In the genomic region with DNA sequence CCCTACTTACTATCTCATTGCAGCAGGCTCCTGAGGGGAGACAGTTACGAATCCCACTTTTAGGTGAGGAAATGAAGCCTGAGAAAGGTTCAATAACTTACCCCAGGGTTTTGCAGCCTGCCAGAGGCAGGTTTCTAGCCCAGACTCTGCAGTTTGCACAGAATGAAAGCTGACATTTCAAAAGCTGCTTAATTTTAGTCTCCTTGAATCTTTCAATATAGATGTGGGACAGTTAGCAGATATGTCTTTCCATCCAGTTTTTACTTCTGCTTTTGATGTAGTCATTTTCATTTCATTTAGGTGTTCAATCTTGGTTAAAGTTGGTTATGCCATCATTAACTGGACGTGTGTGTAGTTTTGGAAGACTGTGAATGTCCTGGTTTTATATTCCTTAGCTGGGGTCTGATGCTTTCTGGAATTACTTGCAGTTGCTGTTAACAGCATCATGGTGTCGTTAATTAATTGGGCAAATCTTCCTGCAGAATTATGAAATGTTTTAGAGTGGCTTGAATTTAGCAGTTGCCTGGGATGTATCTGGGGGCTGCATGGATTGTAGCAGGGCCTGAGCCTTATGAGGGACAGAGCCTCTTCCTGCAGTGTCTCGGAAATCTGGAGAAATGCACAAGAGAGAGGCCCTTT, we compare ENCODE assay signal across 16 cellular contexts.
DNase-seq lines count a peak whose midpoint lies in the region; ATAC-seq, FAIRE-seq and TF ChIP-seq lines count a peak whose summit lies in the region.
"Had no signal": no experiment of that assay in that cellular context is flagged by ENCODE, and none has a peak within 500 bp of the region (broad histone marks: within the 10 kb centered on the region; RNA-seq: fewer than 3 reads in every experiment).

No MANE protein-coding gene starts in this region.

- no peaks in the 10 kb centered on the region for H3K9me3 ChIP-seq in liver (ENCODE audit: control insufficient read depth in 4 of 4, low read length in 3 of 4)
- no peaks in the 10 kb centered on the region for H3K9me3 ChIP-seq in HepG2 (ENCODE audit: low read length)

- no peaks in the 10 kb centered on the region for H3K79me2 ChIP-seq in HepG2 (ENCODE audit: insufficient read depth, low read length)

- peak overlapping the region; percentile 23 to 29 for H3K27ac ChIP-seq in liver (ENCODE audit: low read depth in 1 of 2, low read length in 2 of 2)
- no peak overlapping the region for H3K27ac ChIP-seq in HepG2 (ENCODE audit: extremely low read length, insufficient read depth, low read length)
- peak overlapping the region; percentile 8 for H3K27ac ChIP-seq in angular gyrus (ENCODE audit: low read depth, low read length)

- no peak for FAIRE-seq in HepG2 (lab: Jason Lieb, UNC)

- ATAC-seq in HepG2 (no peak), GM18498 (IDR thresholded peaks at IDR 0.05; ENCODE audit: unreplicated experiment) (no peak)
- ATAC-seq: activated CD8-positive, alpha-beta T cell treated with anti-CD3 and anti-CD28 coated beads for 36 hours; naive thymus-derived CD4-positive, alpha-beta T cell; PC-3 had no signal

- H3K4me2 ChIP-seq in HepG2 (ENCODE audit: low read depth, low read length), result no peak overlapping the region

- H3K27me3 ChIP-seq in liver (ENCODE audit: control insufficient read depth in 4 of 4, insufficient read depth in 4 of 4, low read length in 3 of 4), result no peaks in the 10 kb centered on the region
- H3K27me3 ChIP-seq in HepG2 (ENCODE audit: control insufficient read depth in 1 of 2, insufficient read depth in 2 of 2, low read length in 2 of 2), result peaks cover 0 to 42% of the 10 kb centered on the region in 2 experiments; a peak in 4 of 5 replicates

- H3K4me1 ChIP-seq in liver (ENCODE audit: control insufficient read depth in 4 of 4, insufficient read depth in 4 of 4, low read length in 3 of 4), result no peaks in the 10 kb centered on the region
- H3K4me1 ChIP-seq in HepG2 (ENCODE audit: insufficient read depth, low read length), result no peaks in the 10 kb centered on the region

- CTCF ChIA-PET in HepG2 (lab: Yijun Ruan, JAX; ENCODE audit: low intra/inter-chr PET ratio, low total read pairs), result no interaction called here

- H4K20me1 ChIP-seq in HepG2 (ENCODE audit: insufficient read depth, low read length), result no peaks in the 10 kb centered on the region

- POLR2A ChIA-PET in HepG2 (lab: Yijun Ruan, JAX), result no interaction called here

- H2AFZ ChIP-seq in HepG2 (ENCODE audit: low read length), result no peak overlapping the region

- TF ChIP-seq POLR2A in HepG2 (IDR thresholded peaks at IDR 0.05; ENCODE audit: insufficient read depth in 1 of 2, low read depth in 2 of 2, low read length in 2 of 2), result no peak

- H3K9me3 Mint-ChIP-seq in nephron progenitor cell, result no peaks in the 10 kb centered on the region
- H3K9me3 Mint-ChIP-seq: activated CD8-positive, alpha-beta T cell treated with anti-CD3 and anti-CD28 coated beads for 36 hours; T-helper 2 cell treated with Interferon-gamma antibody and Interleukin-4, amounts not matched to agents 5 μg/mL and 100 μg/mL, for 36 hours had no signal

- H3K4me1 Mint-ChIP-seq in nephron progenitor cell, result peaks cover 39% of the 10 kb centered on the region

- H3K36me3 ChIP-seq in liver (ENCODE audit: control insufficient read depth in 4 of 4, insufficient read depth in 3 of 4, low read depth in 1 of 4, low read length in 3 of 4) (no peaks in the 10 kb centered on the region), HepG2 (replicated peaks in 1 of 2; ENCODE audit: control insufficient read depth in 1 of 2, insufficient read depth in 2 of 2, low read length in 2 of 2) (no peaks in the 10 kb centered on the region)

- H3K27ac Mint-ChIP-seq in nephron progenitor cell, result peak overlapping the region; percentile 63
- H3K27ac Mint-ChIP-seq: activated CD8-positive, alpha-beta T cell treated with anti-CD3 and anti-CD28 coated beads for 36 hours; naive thymus-derived CD4-positive, alpha-beta T cell; T-helper 2 cell treated with Interferon-gamma antibody and Interleukin-4, amounts not matched to agents 5 μg/mL and 100 μg/mL, for 36 hours had no signal

- H3K9ac ChIP-seq in liver (ENCODE audit: low read depth in 1 of 2, low read length in 2 of 2), result peak overlapping the region in 1 of 2 donors; percentile 28
- H3K9ac ChIP-seq in HepG2 (ENCODE audit: insufficient read depth, low read depth, low read length), result no peak overlapping the region

- no peaks in the 10 kb centered on the region for H3K27me3 Mint-ChIP-seq in nephron progenitor cell (ENCODE audit: low read depth, poor library complexity)

- WGBS in liver, result 69% methylated on average over 4 of the region's 4 CpGs
- WGBS in HepG2 (ENCODE audit: low lambda C conversion rate), result 0% methylated on average over 4 of the region's 4 CpGs

- in situ Hi-C loops in HepG2 (cut with HindIII; ENCODE audit: extremely low pct_ligation_motif_present, low pct_unique_long_range_greater_than_20kb), result no loop called here

- DNase-seq in HepG2 (ENCODE audit: low spot score) (no peak), nephron progenitor cell (no peak), cortex of kidney (lab: John Stamatoyannopoulos, UW) (no peak), anterior cingulate cortex (lab: John Stamatoyannopoulos, UW) (no peak)
- no peak for DNase-seq in activated CD8-positive, alpha-beta memory T cell treated with anti-CD3 and anti-CD28 coated beads for 24 hours
- DNase-seq: activated CD8-positive, alpha-beta T cell treated with anti-CD3 and anti-CD28 coated beads for 36 hours; activated naive CD4-positive, alpha-beta T cell; DND-41; Kasumi-1; naive thymus-derived CD4-positive, alpha-beta T cell; PC-3; small intestine had no signal

- TF ChIP-seq RAD21 in liver (IDR thresholded peaks at IDR 0.05) (no peak), HepG2 (CRISPR knock-in tag; IDR thresholded peaks at IDR 0.05) (no peak)

- intact Hi-C loops in HepG2 (cut with micrococcal nuclease; ENCODE audit: unreplicated experiment), result no loop called here

- TF ChIP-seq EP300 in HepG2 (IDR thresholded peaks at IDR 0.05; ENCODE audit: low read depth in 2 of 2, low read length in 2 of 2) (no peak), HepG2 (CRISPR knock-in tag; IDR thresholded peaks at IDR 0.05; ENCODE audit: borderline replicate concordance) (no peak)

- H3K4me3 Mint-ChIP-seq in nephron progenitor cell, result no peak overlapping the region
- H3K4me3 Mint-ChIP-seq: activated CD8-positive, alpha-beta T cell treated with anti-CD3 and anti-CD28 coated beads for 36 hours; naive thymus-derived CD4-positive, alpha-beta T cell; T-helper 2 cell treated with Interferon-gamma antibody and Interleukin-4, amounts not matched to agents 5 μg/mL and 100 μg/mL, for 36 hours had no signal

- no TSS peak for BruUV-seq in HepG2 (replicated peaks; lab: Mats Ljungman, UMichigan)

- H3K4me3 ChIP-seq in liver (ENCODE audit: low read depth in 1 of 3, low read length in 3 of 3) (no peak overlapping the region), HepG2 (replicated peaks in 1 of 3; ENCODE audit: insufficient read depth in 1 of 3, low read depth in 2 of 3, low read length in 3 of 3) (no peak overlapping the region)

- peaks cover 78% of the 10 kb centered on the region for H3K36me3 Mint-ChIP-seq in nephron progenitor cell (ENCODE audit: low read depth)

- TF ChIP-seq CTCF in liver (IDR thresholded peaks at IDR 0.05; ENCODE audit: low read depth, low read length, missing input control) (no peak), HepG2 (CRISPR knock-in tag; IDR thresholded peaks at IDR 0.05) (no peak), nephron progenitor cell (IDR thresholded peaks at IDR 0.05) (no peak)

TF ChIP-seq in liver, 16 proteins besides CTCF, POLR2A, EP300 and RAD21 (continues in another document):
- no peak for TF ChIP-seq SP1 (IDR thresholded peaks at IDR 0.05)
- TF ChIP-seq GABPA (IDR thresholded peaks at IDR 0.05 in 1 of 2, conservative IDR thresholded peaks at IDR 0.05 in 1 of 2), result no peak
- TF ChIP-seq, protein P1, sequence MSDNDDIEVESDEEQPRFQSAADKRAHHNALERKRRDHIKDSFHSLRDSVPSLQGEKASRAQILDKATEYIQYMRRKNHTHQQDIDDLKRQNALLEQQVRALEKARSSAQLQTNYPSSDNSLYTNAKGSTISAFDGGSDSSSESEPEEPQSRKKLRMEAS (IDR thresholded peaks at IDR 0.05), result no peak
- TF ChIP-seq TAF1 (conservative IDR thresholded peaks at IDR 0.05), result no peak
- no peak for TF ChIP-seq HNF4G (IDR thresholded peaks at IDR 0.05)
- TF ChIP-seq HNF4A (conservative IDR thresholded peaks at IDR 0.05), result no peak
- TF ChIP-seq RXRA (IDR thresholded peaks at IDR 0.05), result no peak
- TF ChIP-seq, protein P2, sequence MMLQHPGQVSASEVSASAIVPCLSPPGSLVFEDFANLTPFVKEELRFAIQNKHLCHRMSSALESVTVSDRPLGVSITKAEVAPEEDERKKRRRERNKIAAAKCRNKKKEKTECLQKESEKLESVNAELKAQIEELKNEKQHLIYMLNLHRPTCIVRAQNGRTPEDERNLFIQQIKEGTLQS (IDR thresholded peaks at IDR 0.05), result no peak

TF ChIP-seq in HepG2, 621 proteins besides CTCF, POLR2A, EP300 and RAD21:
- TF ChIP-seq, protein P3, sequence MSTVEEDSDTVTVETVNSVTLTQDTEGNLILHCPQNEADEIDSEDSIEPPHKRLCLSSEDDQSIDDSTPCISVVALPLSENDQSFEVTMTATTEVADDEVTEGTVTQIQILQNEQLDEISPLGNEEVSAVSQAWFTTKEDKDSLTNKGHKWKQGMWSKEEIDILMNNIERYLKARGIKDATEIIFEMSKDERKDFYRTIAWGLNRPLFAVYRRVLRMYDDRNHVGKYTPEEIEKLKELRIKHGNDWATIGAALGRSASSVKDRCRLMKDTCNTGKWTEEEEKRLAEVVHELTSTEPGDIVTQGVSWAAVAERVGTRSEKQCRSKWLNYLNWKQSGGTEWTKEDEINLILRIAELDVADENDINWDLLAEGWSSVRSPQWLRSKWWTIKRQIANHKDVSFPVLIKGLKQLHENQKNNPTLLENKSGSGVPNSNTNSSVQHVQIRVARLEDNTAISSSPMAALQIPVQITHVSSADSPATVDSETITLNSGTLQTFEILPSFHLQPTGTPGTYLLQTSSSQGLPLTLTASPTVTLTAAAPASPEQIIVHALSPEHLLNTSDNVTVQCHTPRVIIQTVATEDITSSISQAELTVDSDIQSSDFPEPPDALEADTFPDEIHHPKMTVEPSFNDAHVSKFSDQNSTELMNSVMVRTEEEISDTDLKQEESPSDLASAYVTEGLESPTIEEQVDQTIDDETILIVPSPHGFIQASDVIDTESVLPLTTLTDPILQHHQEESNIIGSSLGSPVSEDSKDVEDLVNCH (CRISPR knock-in tag; IDR thresholded peaks at IDR 0.05), result no peak
